16 cellular contexts compared by ENCODE assay signal in the genomic region with DNA sequence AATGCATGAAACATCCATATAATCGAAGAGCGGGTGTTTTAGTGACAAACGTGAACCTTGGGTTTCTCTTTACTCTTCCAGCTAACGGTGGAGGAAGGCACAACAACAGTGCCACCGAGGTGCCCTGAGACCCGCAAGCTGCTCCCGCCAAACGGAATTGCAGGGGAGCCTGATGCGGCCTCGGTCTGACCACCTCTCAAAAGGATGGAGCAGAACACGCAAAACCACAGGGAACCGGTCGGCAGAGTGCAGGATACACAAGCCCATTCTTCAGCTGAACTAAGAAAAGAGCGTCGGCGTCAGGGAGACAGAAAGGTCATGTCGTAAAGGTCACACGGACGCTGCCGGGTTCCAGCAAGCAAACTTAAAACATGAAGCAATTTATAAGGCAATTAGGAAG.
DNase-seq lines count a peak whose midpoint lies in the region; ATAC-seq, FAIRE-seq and TF ChIP-seq lines count a peak whose summit lies in the region.
"Had no signal": no experiment of that assay in that cellular context is flagged by ENCODE, and none has a peak within 500 bp of the region (broad histone marks: within the 10 kb centered on the region; RNA-seq: fewer than 3 reads in every experiment).

No MANE protein-coding gene starts in this region.

- no peak overlapping the region for H4K5ac ChIP-seq in H1 (ENCODE audit: insufficient read length, low read depth, low read length)

- peak; percentile 72 for DNase-seq in cardiac septum (ENCODE audit: low spot score)
- no peak for DNase-seq in right atrium auricular region (ENCODE audit: low spot score)
- DNase-seq in H1 (ENCODE audit: low read depth in 1 of 2, low spot score in 2 of 2) = no peak
- DNase-seq in mesenteric fat pad (ENCODE audit: low spot score) = peak; percentile 55
- DNase-seq in tibial artery = peak; percentile 12 to 44
- DNase-seq in G401 (ENCODE audit: low spot score) = no peak
- DNase-seq: ACHN; CD4-positive, CD25-positive, alpha-beta regulatory T cell; DMS153; NCI-H1105; NCI-H1694; NCI-H69; NK-92 treated with Interleukin-12 subunit alpha and Interleukin-12 subunit beta, amount 100 ng/mL, for 24 hours had no signal

- in situ Hi-C loops in G401 (cut with HindIII; ENCODE audit: low sequenced_read_pairs) = no loop called here

- H2BK12ac ChIP-seq in H1 (ENCODE audit: low read depth, low read length) = no peak overlapping the region

- H3K4me3 ChIP-seq in right atrium auricular region (no peak overlapping the region), H1 (ENCODE audit: extremely low read depth in 1 of 4, insufficient read depth in 2 of 4, low read depth in 3 of 4, low read length in 4 of 4) (no peak overlapping the region), tibial artery (no peak overlapping the region)
- H3K4me3 ChIP-seq: HAP-1 had no signal

- no peak overlapping the region for H2AFZ ChIP-seq in H1 (ENCODE audit: low read length)

- WGBS in H1 (ENCODE audit: extremely low coverage in 1 of 2, insufficient coverage in 1 of 2, insufficient read length in 1 of 2, insufficient replicate concordance in 2 of 2, low coverage in 1 of 2, low lambda C conversion rate in 2 of 2, missing lambda C conversion rate in 1 of 2), 2 experiments = 91% methylated on average over 20 of the region's 20 CpGs; no CpG with 5 or more reads in 1 of the 2 experiments

- no peak for TF ChIP-seq RAD21 in H1 (IDR thresholded peaks at IDR 0.05 in 1 of 2, conservative IDR thresholded peaks at IDR 0.05 in 1 of 2; ENCODE audit: low read depth in 2 of 2, low read length in 2 of 2)

- no peak overlapping the region for H4K8ac ChIP-seq in H1 (ENCODE audit: extremely low read depth, insufficient read depth, low read length)

- no peaks in the 10 kb centered on the region for H3K79me2 ChIP-seq in H1 (ENCODE audit: control insufficient read depth in 1 of 2, insufficient read depth in 2 of 2, low read length in 2 of 2)

- H2BK120ac ChIP-seq in H1 (replicated peaks; ENCODE audit: low read depth, low read length) = no peak overlapping the region

- TF ChIP-seq POLR2A in H1 (IDR thresholded peaks at IDR 0.05; ENCODE audit: control extremely low read depth in 1 of 2, low read depth in 2 of 2, low read length in 2 of 2) = no peak

- H3K56ac ChIP-seq in H1 (replicated peaks; ENCODE audit: insufficient read length, low read depth, low read length) = no peak overlapping the region

- H3K9me3 ChIP-seq in right atrium auricular region (peaks cover 6 to 29% of the 10 kb centered on the region in 2 donors), H1 (ENCODE audit: insufficient read depth in 2 of 2, low read depth in 1 of 2, low read length in 1 of 2) (peaks cover 68 to 76% of the 10 kb centered on the region in 2 experiments), tibial artery (peaks cover 0 to 42% (median 20%) of the 10 kb centered on the region in 3 donors)

- no peak for TF ChIP-seq EP300 in H1 (IDR thresholded peaks at IDR 0.05; ENCODE audit: borderline replicate concordance in 1 of 2, low read depth in 2 of 2, low read length in 2 of 2)

- no peak overlapping the region for H2BK5ac ChIP-seq in H1 (ENCODE audit: low read depth, low read length)

- H3K36me3 ChIP-seq in right atrium auricular region = peaks cover 2% of the 10 kb centered on the region
- peaks cover 0 to 5% (median 2%) of the 10 kb centered on the region in 4 experiments; a peak in 5 of 8 replicates for H3K36me3 ChIP-seq in H1 (ENCODE audit: control insufficient read depth in 2 of 4, insufficient read depth in 4 of 4, low read length in 3 of 4)
- peaks cover 4 to 24% (median 10%) of the 10 kb centered on the region in 3 donors for H3K36me3 ChIP-seq in tibial artery

- no peak overlapping the region for H3K18ac ChIP-seq in H1 (ENCODE audit: extremely low read depth, low read length)

- H3K14ac ChIP-seq in H1 (ENCODE audit: insufficient read length) = no peak overlapping the region

- H4K20me1 ChIP-seq in H1 (replicated peaks in 1 of 2; ENCODE audit: control insufficient read depth in 1 of 2, insufficient read depth in 2 of 2, low read length in 2 of 2) = no peaks in the 10 kb centered on the region

- CTCF ChIA-PET in H1 (lab: Charles Lee; ENCODE audit: partially characterized antibody) = no interaction called here

- H3K9ac ChIP-seq in H1 (replicated peaks in 1 of 4; ENCODE audit: extremely low read depth in 1 of 4, low read depth in 3 of 4, low read length in 3 of 4) = no peak overlapping the region

- TF ChIP-seq CTCF in right atrium auricular region (IDR thresholded peaks at IDR 0.05) (no peak), H1 (IDR thresholded peaks at IDR 0.05; ENCODE audit: control extremely low read depth in 1 of 3, insufficient read depth in 1 of 3, low read depth in 1 of 3, low read length in 3 of 3) (no peak), tibial artery (IDR thresholded peaks at IDR 0.05) (no peak)

- H3K4me2 ChIP-seq in H1 (ENCODE audit: insufficient read depth in 1 of 2, low read depth in 2 of 2, low read length in 2 of 2) = no peak overlapping the region

- H3K23me2 ChIP-seq in H1 (ENCODE audit: low read depth, low read length) = no peaks in the 10 kb centered on the region

- H3K27ac ChIP-seq in right atrium auricular region = no peak overlapping the region
- H3K27ac ChIP-seq in H1 (ENCODE audit: low read depth, low read length) = no peak overlapping the region
- H3K27ac ChIP-seq in tibial artery = no peak overlapping the region

- no peak for ATAC-seq in GM21423 (IDR thresholded peaks at IDR 0.05; ENCODE audit: unreplicated experiment)

- H3K4ac ChIP-seq in H1 (replicated peaks; ENCODE audit: insufficient read length, low read depth, low read length) = no peak overlapping the region

- no peak overlapping the region for H3K23ac ChIP-seq in H1 (ENCODE audit: insufficient read length)

- H2BK20ac ChIP-seq in H1 (ENCODE audit: low read length) = no peak overlapping the region

- no peaks in the 10 kb centered on the region for H3K79me1 ChIP-seq in H1 (ENCODE audit: low read depth, low read length)

- POLR2A ChIA-PET in H1 (lab: Charles Lee; ENCODE audit: partially characterized antibody) = no interaction called here

- intact Hi-C loops in cardiac septum (cut with DNase I) (no loop called here), tibial artery (cut with DNase I; ENCODE audit: low total_unique reads) (no loop called here)

- H3K27me3 ChIP-seq in right atrium auricular region (no peaks in the 10 kb centered on the region), H1 (replicated peaks in 1 of 4; ENCODE audit: control insufficient read depth in 3 of 4, extremely low read depth in 1 of 4, insufficient read depth in 3 of 4, low read length in 3 of 4) (no peaks in the 10 kb centered on the region), tibial artery (no peaks in the 10 kb centered on the region)

- H3K4me1 ChIP-seq in right atrium auricular region (no peaks in the 10 kb centered on the region), H1 (replicated peaks in 1 of 4; ENCODE audit: control insufficient read depth in 3 of 4, insufficient read depth in 4 of 4, low read length in 3 of 4) (no peaks in the 10 kb centered on the region), tibial artery (no peaks in the 10 kb centered on the region)
- H3K4me1 ChIP-seq: Caco-2, HAP-1 had no signal

- no peak overlapping the region for H4K91ac ChIP-seq in H1 (replicated peaks; ENCODE audit: insufficient read length, low read length)

- no peak overlapping the region for H2BK15ac ChIP-seq in H1 (ENCODE audit: low read length)

- H2AK5ac ChIP-seq in H1 (ENCODE audit: low read depth, low read length) = no peak overlapping the region

- no peak for FAIRE-seq in H1 (lab: Jason Lieb, UNC)

TF ChIP-seq in H1, 55 proteins besides CTCF, POLR2A, EP300 and RAD21:
- TF ChIP-seq, protein P1, sequence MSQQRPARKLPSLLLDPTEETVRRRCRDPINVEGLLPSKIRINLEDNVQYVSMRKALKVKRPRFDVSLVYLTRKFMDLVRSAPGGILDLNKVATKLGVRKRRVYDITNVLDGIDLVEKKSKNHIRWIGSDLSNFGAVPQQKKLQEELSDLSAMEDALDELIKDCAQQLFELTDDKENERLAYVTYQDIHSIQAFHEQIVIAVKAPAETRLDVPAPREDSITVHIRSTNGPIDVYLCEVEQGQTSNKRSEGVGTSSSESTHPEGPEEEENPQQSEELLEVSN (IDR thresholded peaks at IDR 0.05) = 0 out of 2 replicates have a peak, but pooled peaks have one; percentile 28
- no peak for TF ChIP-seq CHD2 (IDR thresholded peaks at IDR 0.05; ENCODE audit: low read length)
- no peak for TF ChIP-seq TCF12 (IDR thresholded peaks at IDR 0.05; ENCODE audit: low read depth, low read length)
- no peak for TF ChIP-seq SIRT6 (IDR thresholded peaks at IDR 0.05; ENCODE audit: low read length)

Comparison
In these comparisons a context has a peak if more than half of its experiments do, and no peak if none do; other contexts are left out.
1. DNase-seq: peak in cardiac septum (single experiment), mesenteric fat pad (single experiment) and tibial artery (2 of 2); none in right atrium auricular region (single experiment), H1 (0 of 2) and G401 (single experiment).